Comparison of ENCODE assay signal across 30 cellular contexts in genomic region chr16:88103581-88104188, GRCh38.
"Had no signal": no experiment of that assay in that cellular context is flagged by ENCODE, and none has a peak within 500 bp of the region (broad histone marks: within the 10 kb centered on the region; RNA-seq: fewer than 3 reads in every experiment).

No MANE protein-coding gene starts in this region.

- H3K36me3 Mint-ChIP-seq: activated CD4-positive, alpha-beta memory T cell treated with anti-CD3 and anti-CD28 coated beads for 36 hours; activated CD8-positive, alpha-beta memory T cell treated with anti-CD3 and anti-CD28 coated beads, Interleukin-2, amount 10 ng/mL, durations not matched to agents 7 days and 5 days; activated naive CD8-positive, alpha-beta T cell treated with anti-CD3 and anti-CD28 coated beads for 36 hours; WTC11 had no signal

- H3K27me3 ChIP-seq: ascending aorta, SJCRH30 had no signal

- ATAC-seq: activated CD8-positive, alpha-beta memory T cell treated with anti-CD3 and anti-CD28 coated beads, Interleukin-2, amount 10 ng/mL, durations not matched to agents 7 days and 5 days; activated T-cell treated with anti-CD3 and anti-CD28 coated beads, Interleukin-2, amount 50 U/mL, for 72 hours; activated T-helper 17 cell treated with anti-CD3 and anti-CD28 coated beads, Interleukin-2, amount 50 U/mL, for 72 hours; Panc1; WTC11 had no signal

- H3K4me1 Mint-ChIP-seq: activated CD8-positive, alpha-beta memory T cell treated with anti-CD3 and anti-CD28 coated beads, Interleukin-2, amount 10 ng/mL, durations not matched to agents 7 days and 5 days; activated naive CD8-positive, alpha-beta T cell treated with anti-CD3 and anti-CD28 coated beads for 36 hours; activated T-helper 17 cell treated with anti-CD3 and anti-CD28 coated beads, Interleukin-2, amount 50 U/mL, for 72 hours; WTC11 had no signal

- H3K4me2 ChIP-seq: KMS-11 had no signal

- H3K9ac ChIP-seq: KMS-11 had no signal

- H3K4me3 ChIP-seq: ascending aorta, SJCRH30, SK-N-MC had no signal

- H3K4me1 ChIP-seq: ascending aorta had no signal

- DNase-seq: activated CD4-positive, alpha-beta memory T cell treated with anti-CD3 and anti-CD28 coated beads for 36 hours; activated CD4-positive, alpha-beta T cell treated with anti-CD3 and anti-CD28 coated beads for 4 hours; activated CD4-positive, alpha-beta T cell treated with anti-CD3 and anti-CD28 coated beads, Interleukin-2, amount 50 U/mL, for 1 hour; activated CD4-positive, CD25-positive, alpha-beta regulatory T cell treated with anti-CD3 and anti-CD28 coated beads, Interleukin-2, amount 50 U/mL, for 72 hours; activated CD8-positive, alpha-beta memory T cell treated with anti-CD3 and anti-CD28 coated beads for 24 hours; activated CD8-positive, alpha-beta memory T cell treated with anti-CD3 and anti-CD28 coated beads, Interleukin-2, amount 10 ng/mL, durations not matched to agents 7 days and 5 days; activated effector memory CD4-positive, alpha-beta T cell treated with anti-CD3 and anti-CD28 coated beads, Interleukin-2, amount 50 U/mL, for 16 hours; activated naive CD4-positive, alpha-beta T cell; activated naive CD4-positive, alpha-beta T cell treated with anti-CD3 and anti-CD28 coated beads, Interleukin-2, amount 50 U/mL, for 16 hours; activated naive CD8-positive, alpha-beta T cell treated with anti-CD3 and anti-CD28 coated beads for 36 hours; activated T-cell treated with anti-CD3 and anti-CD28 coated beads, Interleukin-2, amount 50 U/mL, for 1 hour; activated T-cell treated with anti-CD3 and anti-CD28 coated beads, Interleukin-2, amount 50 U/mL, for 72 hours; amniotic stem cell; MM.1S; MV-4-11; NCI-H1092; NCI-H1436 treated with DMSO at 0.1 percent for 48 hours; NCI-H1694 treated with DMSO at 0.1 percent for 48 hours; NCI-H2029; NCI-H345; NCI-H524 treated with DMSO at 0.1 percent for 48 hours; OCI-M1; SHP77; SJCRH30 had no signal

- H3K27ac Mint-ChIP-seq: activated CD4-positive, alpha-beta memory T cell treated with anti-CD3 and anti-CD28 coated beads for 36 hours; activated CD8-positive, alpha-beta memory T cell treated with anti-CD3 and anti-CD28 coated beads, Interleukin-2, amount 10 ng/mL, durations not matched to agents 7 days and 5 days; activated naive CD8-positive, alpha-beta T cell treated with anti-CD3 and anti-CD28 coated beads for 36 hours; activated T-cell treated with anti-CD3 and anti-CD28 coated beads, Interleukin-2, amount 50 U/mL, for 72 hours; activated T-helper 17 cell treated with anti-CD3 and anti-CD28 coated beads, Interleukin-2, amount 50 U/mL, for 72 hours; WTC11 had no signal

- H3K36me3 ChIP-seq: ascending aorta, SJCRH30 had no signal

- H3K9me3 Mint-ChIP-seq: activated CD4-positive, alpha-beta memory T cell treated with anti-CD3 and anti-CD28 coated beads for 36 hours; activated naive CD8-positive, alpha-beta T cell treated with anti-CD3 and anti-CD28 coated beads for 36 hours; activated T-cell treated with anti-CD3 and anti-CD28 coated beads, Interleukin-2, amount 50 U/mL, for 72 hours; activated T-helper 17 cell treated with anti-CD3 and anti-CD28 coated beads, Interleukin-2, amount 50 U/mL, for 72 hours had no signal

- H3K9me3 ChIP-seq: ascending aorta, SJCRH30 had no signal

- H3K4me3 Mint-ChIP-seq: activated CD4-positive, alpha-beta memory T cell treated with anti-CD3 and anti-CD28 coated beads for 36 hours; activated CD8-positive, alpha-beta memory T cell treated with anti-CD3 and anti-CD28 coated beads, Interleukin-2, amount 10 ng/mL, durations not matched to agents 7 days and 5 days; activated naive CD8-positive, alpha-beta T cell treated with anti-CD3 and anti-CD28 coated beads for 36 hours; activated T-cell treated with anti-CD3 and anti-CD28 coated beads, Interleukin-2, amount 50 U/mL, for 72 hours; activated T-helper 17 cell treated with anti-CD3 and anti-CD28 coated beads, Interleukin-2, amount 50 U/mL, for 72 hours; WTC11 had no signal

- H3K27ac ChIP-seq: ascending aorta, KMS-11, SJCRH30, SK-N-MC had no signal
